Comparison of ENCODE assay signal across 8 cellular contexts in genomic region chr20:5222919-5223634, GRCh38.
DNase-seq lines count a peak whose midpoint lies in the region; ATAC-seq and TF ChIP-seq lines count a peak whose summit lies in the region.
"Had no signal": no experiment of that assay in that cellular context is flagged by ENCODE, and none has a peak within 500 bp of the region (broad histone marks: within the 10 kb centered on the region; RNA-seq: fewer than 3 reads in every experiment).

No MANE protein-coding gene starts in this region.

- H3K4me3 ChIP-seq in GM12864 (ENCODE audit: low read depth, low read length) (no peak overlapping the region), cardiac muscle cell (no peak overlapping the region)

- DNase-seq in GM12864 (ENCODE audit: low read depth) (peak; percentile 18), HPDE6-E6E7 (ENCODE audit: extremely low spot score) (peak; percentile 75), RWPE1 (ENCODE audit: low spot score) (peak; percentile 63), cardiac muscle cell (ENCODE audit: low read depth in 1 of 2, low spot score in 1 of 2) (peak; percentile 71 to 73), renal cortical epithelial cell (ENCODE audit: low read depth) (peak; percentile 54)
- peak; percentile 47 for DNase-seq in activated naive CD4-positive, alpha-beta T cell treated with anti-CD3 and anti-CD28 coated beads, Interleukin-2, amount 50 U/mL, for 16 hours

- CTCF ChIA-PET in RWPE1 (lab: Yijun Ruan, JAX) = interaction anchor here (0.6 to 2.2 kb wide), 7 partner anchors 9 to 1120 kb away, joined by 3 to 10 read pairs (median 4); no protein-coding TSS in a partner anchor

- no peaks in the 10 kb centered on the region for H3K4me1 ChIP-seq in cardiac muscle cell (ENCODE audit: low read depth)

- POLR2A ChIA-PET in RWPE1 (lab: Yijun Ruan, JAX; ENCODE audit: low non-redundant PET) = no interaction called here

- H3K27ac ChIP-seq in RWPE1 = no peak overlapping the region
- H3K27ac ChIP-seq in cardiac muscle cell = no peak overlapping the region
- H3K27ac ChIP-seq: epithelial cell of prostate had no signal

- no peaks in the 10 kb centered on the region for H3K9me3 ChIP-seq in cardiac muscle cell (ENCODE audit: low read depth)

- H3K27me3 ChIP-seq in cardiac muscle cell = no peaks in the 10 kb centered on the region

- H3K36me3 ChIP-seq in cardiac muscle cell = no peaks in the 10 kb centered on the region

- peak; percentile 82 for TF ChIP-seq CTCF in GM12864 (IDR thresholded peaks at IDR 0.05; ENCODE audit: low read depth, low read length, missing control alignments)
- TF ChIP-seq CTCF in RWPE1 (conservative IDR thresholded peaks at IDR 0.05; ENCODE audit: low read depth) = peak; percentile 84
- peak; percentile 96 for TF ChIP-seq CTCF in cardiac muscle cell (IDR thresholded peaks at IDR 0.05; ENCODE audit: low read depth, low read length)

- ATAC-seq in GM18907 (IDR thresholded peaks at IDR 0.05; ENCODE audit: unreplicated experiment) = no peak

Comparison
In these comparisons a context has a peak if more than half of its experiments do, and no peak if none do; other contexts are left out.
1. DNase-seq: peak in every context shown above with its lines; median percentile 75 in HPDE6-E6E7; 72 in cardiac muscle cell; 63 in RWPE1; 54 in renal cortical epithelial cell; 47 in activated naive CD4-positive, alpha-beta T cell treated with anti-CD3 and anti-CD28 coated beads, Interleukin-2, amount 50 U/mL, for 16 hours; 18 in GM12864.